ENCODE assay signal across 1 cellular context in the genomic region with DNA sequence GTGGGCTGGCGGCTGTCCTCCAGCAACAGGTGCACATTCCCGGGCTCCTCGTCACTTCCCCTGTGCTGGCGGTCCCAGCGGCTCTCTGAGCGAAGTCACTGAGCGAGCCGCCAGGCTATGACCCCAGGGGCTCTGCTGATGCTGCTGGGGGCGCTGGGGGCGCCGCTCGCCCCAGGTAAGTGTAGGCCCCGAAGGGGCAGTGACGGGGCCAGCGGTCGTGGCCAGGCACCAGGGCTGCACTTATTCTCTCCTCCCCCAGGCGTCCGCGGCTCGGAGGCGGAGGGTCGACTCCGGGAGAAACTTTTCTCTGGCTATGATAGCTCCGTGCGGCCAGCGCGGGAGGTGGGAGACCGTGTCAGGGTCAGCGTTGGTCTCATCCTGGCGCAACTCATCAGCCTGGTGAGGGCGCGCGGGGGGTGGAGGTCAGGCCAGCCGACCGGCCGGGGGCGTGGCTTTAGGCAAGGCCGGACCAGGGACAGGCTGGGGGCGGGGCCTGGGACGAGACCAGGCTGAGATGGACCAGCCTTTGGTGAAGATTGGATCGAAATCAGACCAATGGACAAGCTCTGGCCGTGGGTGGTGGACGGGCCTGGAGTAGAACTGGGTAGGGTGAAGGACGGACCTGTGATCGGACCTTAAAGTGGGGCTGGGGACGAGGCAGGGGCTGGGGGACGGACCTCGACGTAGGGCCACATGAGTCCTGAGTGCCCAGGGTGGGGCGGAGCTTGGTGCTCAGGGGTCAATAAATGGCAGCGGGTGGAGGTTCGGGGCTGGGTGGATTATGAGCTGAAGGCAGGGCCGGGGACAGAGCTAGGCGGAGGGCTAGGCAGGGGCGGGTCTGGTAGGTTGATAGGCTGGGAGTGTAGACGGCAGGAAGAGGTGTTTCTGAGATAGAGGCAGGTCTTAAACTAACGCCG.
TF ChIP-seq lines count a peak whose summit lies in the region.

A gene with protein sequence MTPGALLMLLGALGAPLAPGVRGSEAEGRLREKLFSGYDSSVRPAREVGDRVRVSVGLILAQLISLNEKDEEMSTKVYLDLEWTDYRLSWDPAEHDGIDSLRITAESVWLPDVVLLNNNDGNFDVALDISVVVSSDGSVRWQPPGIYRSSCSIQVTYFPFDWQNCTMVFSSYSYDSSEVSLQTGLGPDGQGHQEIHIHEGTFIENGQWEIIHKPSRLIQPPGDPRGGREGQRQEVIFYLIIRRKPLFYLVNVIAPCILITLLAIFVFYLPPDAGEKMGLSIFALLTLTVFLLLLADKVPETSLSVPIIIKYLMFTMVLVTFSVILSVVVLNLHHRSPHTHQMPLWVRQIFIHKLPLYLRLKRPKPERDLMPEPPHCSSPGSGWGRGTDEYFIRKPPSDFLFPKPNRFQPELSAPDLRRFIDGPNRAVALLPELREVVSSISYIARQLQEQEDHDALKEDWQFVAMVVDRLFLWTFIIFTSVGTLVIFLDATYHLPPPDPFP (plus strand): TSS at position 51 of the 917 bp plus-strand sequence. CDS start 67 bp downstream, at position 118.

TF ChIP-seq in GM12878, 131 proteins besides CTCF, POLR2A, EP300 and RAD21:
- TF ChIP-seq, protein P1, sequence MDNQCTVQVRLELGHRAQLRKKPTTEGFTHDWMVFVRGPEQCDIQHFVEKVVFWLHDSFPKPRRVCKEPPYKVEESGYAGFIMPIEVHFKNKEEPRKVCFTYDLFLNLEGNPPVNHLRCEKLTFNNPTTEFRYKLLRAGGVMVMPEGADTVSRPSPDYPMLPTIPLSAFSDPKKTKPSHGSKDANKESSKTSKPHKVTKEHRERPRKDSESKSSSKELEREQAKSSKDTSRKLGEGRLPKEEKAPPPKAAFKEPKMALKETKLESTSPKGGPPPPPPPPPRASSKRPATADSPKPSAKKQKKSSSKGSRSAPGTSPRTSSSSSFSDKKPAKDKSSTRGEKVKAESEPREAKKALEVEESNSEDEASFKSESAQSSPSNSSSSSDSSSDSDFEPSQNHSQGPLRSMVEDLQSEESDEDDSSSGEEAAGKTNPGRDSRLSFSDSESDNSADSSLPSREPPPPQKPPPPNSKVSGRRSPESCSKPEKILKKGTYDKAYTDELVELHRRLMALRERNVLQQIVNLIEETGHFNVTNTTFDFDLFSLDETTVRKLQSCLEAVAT (IDR thresholded peaks at IDR 0.05): peak; percentile 66; the same call in 1 of the 2 replicates
- TF ChIP-seq LARP7 (IDR thresholded peaks at IDR 0.05) (0 out of 2 replicates have a peak, but pooled peaks have one; percentile 33), GATAD2B (conservative IDR thresholded peaks at IDR 0.05; ENCODE audit: low read depth) (peak; percentile 46; the same call in 1 of the 2 replicates)
- TF ChIP-seq, protein P2, sequence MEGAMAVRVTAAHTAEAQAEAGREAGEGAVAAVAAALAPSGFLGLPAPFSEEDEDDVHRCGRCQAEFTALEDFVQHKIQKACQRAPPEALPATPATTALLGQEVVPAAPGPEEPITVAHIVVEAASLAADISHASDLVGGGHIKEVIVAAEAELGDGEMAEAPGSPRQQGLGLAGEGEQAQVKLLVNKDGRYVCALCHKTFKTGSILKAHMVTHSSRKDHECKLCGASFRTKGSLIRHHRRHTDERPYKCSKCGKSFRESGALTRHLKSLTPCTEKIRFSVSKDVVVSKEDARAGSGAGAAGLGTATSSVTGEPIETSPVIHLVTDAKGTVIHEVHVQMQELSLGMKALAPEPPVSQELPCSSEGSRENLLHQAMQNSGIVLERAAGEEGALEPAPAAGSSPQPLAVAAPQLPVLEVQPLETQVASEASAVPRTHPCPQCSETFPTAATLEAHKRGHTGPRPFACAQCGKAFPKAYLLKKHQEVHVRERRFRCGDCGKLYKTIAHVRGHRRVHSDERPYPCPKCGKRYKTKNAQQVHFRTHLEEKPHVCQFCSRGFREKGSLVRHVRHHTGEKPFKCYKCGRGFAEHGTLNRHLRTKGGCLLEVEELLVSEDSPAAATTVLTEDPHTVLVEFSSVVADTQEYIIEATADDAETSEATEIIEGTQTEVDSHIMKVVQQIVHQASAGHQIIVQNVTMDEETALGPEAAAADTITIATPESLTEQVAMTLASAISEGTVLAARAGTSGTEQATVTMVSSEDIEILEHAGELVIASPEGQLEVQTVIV (IDR thresholded peaks at IDR 0.05; ENCODE audit: borderline replicate concordance, partially characterized antibody): no peak
